Comparison of ENCODE assay signal across 14 cellular contexts in the genomic region with DNA sequence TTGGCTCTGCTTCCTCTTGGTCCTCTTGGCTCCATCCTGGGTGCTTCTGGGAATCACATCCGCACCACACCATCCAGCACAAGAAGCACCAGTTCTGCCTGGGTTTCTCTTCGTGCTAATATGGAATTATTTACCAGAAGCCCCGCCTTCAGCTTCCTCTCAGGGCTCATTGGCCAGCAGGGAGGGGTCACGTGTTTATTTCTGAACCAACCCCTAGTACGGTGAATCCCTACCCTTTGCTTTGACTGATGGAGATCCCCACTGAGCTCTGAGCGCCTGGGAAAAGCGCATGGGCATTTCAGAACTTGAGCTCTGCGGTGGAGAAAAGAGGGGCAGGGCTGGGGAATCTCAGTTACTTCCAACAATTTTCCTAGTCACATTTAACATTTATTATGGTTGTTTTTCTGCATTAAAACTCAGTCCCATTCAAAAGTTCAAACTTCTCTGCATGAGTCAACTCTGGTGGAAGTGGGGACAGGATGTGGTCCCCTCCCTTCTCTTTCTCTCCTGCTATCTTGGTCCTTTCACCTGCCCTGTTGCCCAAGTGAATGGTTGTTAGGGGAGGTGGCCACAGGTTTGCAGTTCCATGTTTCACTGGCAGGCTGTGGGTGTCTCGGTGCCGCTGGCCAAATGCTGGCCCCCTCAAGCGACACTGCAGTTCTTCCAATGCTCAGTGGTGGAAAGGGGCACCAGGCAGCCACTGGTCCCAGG.
DNase-seq lines count a peak whose midpoint lies in the region; ATAC-seq, FAIRE-seq and TF ChIP-seq lines count a peak whose summit lies in the region.
"Had no signal": no experiment of that assay in that cellular context is flagged by ENCODE, and none has a peak within 500 bp of the region (broad histone marks: within the 10 kb centered on the region; RNA-seq: fewer than 3 reads in every experiment).

No MANE protein-coding gene starts in this region.

- in situ Hi-C loops in GM12878 (cut with MboI): no loop called here

- TF ChIP-seq RAD21 in GM12878 (IDR thresholded peaks at IDR 0.05; ENCODE audit: insufficient read depth, low read depth, low read length): no peak

- BruUV-seq in GM12878 (replicated peaks; lab: Mats Ljungman, UMichigan): no TSS peak

- no peaks in the 10 kb centered on the region for H4K20me1 ChIP-seq in BLaER1 treated with 17β-estradiol and CSF1 and Interleukin-3, amounts not matched to agents 10 nM and 100 nM
- no peaks in the 10 kb centered on the region for H4K20me1 ChIP-seq in GM12878 (ENCODE audit: control insufficient read depth, insufficient read depth)
- H4K20me1 ChIP-seq: BLaER1 had no signal

- intact Hi-C loops in GM12878 (cut with micrococcal nuclease; ENCODE audit: unreplicated experiment) (loop anchor here (2.0 kb wide), 1 partner anchor 73 kb away; no protein-coding TSS in a partner anchor), psoas muscle (cut with DNase I) (no loop called here), ascending aorta (cut with DNase I) (no loop called here)

- H3K4me3 ChIP-seq in BLaER1 treated with 17β-estradiol and CSF1 and Interleukin-3, amounts not matched to agents 10 nM and 100 nM: no peak overlapping the region
- no peak overlapping the region for H3K4me3 ChIP-seq in GM12878
- no peak overlapping the region for H3K4me3 ChIP-seq in psoas muscle
- H3K4me3 ChIP-seq in ascending aorta: no peak overlapping the region
- H3K4me3 ChIP-seq: BLaER1, gastroesophageal sphincter, SJSA1 had no signal

- H3K36me3 ChIP-seq in BLaER1 treated with 17β-estradiol and CSF1 and Interleukin-3, amounts not matched to agents 10 nM and 100 nM: no peaks in the 10 kb centered on the region
- H3K36me3 ChIP-seq in GM12878 (ENCODE audit: control insufficient read depth in 2 of 2, insufficient read depth in 2 of 2, low read length in 1 of 2) (no peaks in the 10 kb centered on the region), psoas muscle (ENCODE audit: insufficient read depth in 1 of 2, low read depth in 1 of 2) (no peaks in the 10 kb centered on the region), ascending aorta (no peaks in the 10 kb centered on the region)
- H3K36me3 ChIP-seq: BLaER1, SJSA1 had no signal

- POLR2A ChIA-PET in GM12878 (lab: Charles Lee): no interaction called here

- no peaks in the 10 kb centered on the region for H3K9me3 ChIP-seq in BLaER1 treated with 17β-estradiol and CSF1 and Interleukin-3, amounts not matched to agents 10 nM and 100 nM (replicated peaks in 1 of 11)
- H3K9me3 ChIP-seq in GM12878 (replicated peaks; ENCODE audit: control insufficient read depth, insufficient read depth, low read length) (no peaks in the 10 kb centered on the region; the same call in 2 of the 3 replicates), psoas muscle (no peaks in the 10 kb centered on the region), ascending aorta (no peaks in the 10 kb centered on the region)
- H3K9me3 ChIP-seq: BLaER1, gastroesophageal sphincter, SJSA1 had no signal

- H3K4me1 ChIP-seq in BLaER1 treated with 17β-estradiol and CSF1 and Interleukin-3, amounts not matched to agents 10 nM and 100 nM: peaks cover 0 to 10% (median 3%) of the 10 kb centered on the region in 10 experiments; a peak in 7 of 20 replicates
- H3K4me1 ChIP-seq in GM12878 (ENCODE audit: control insufficient read depth, insufficient read depth, low read length) (peaks cover 40% of the 10 kb centered on the region), psoas muscle (no peaks in the 10 kb centered on the region), ascending aorta (no peaks in the 10 kb centered on the region)
- H3K4me1 ChIP-seq: BLaER1, SJSA1 had no signal

- no peak overlapping the region for H3K27ac ChIP-seq in BLaER1 treated with 17β-estradiol and CSF1 and Interleukin-3, amounts not matched to agents 10 nM and 100 nM
- H3K27ac ChIP-seq in GM12878 (ENCODE audit: control insufficient read depth, insufficient read depth) (no peak overlapping the region), psoas muscle (no peak overlapping the region), ascending aorta (no peak overlapping the region)
- H3K27ac ChIP-seq: BLaER1, SJSA1 had no signal

- H3K4me2 ChIP-seq in BLaER1 treated with 17β-estradiol and CSF1 and Interleukin-3, amounts not matched to agents 10 nM and 100 nM: peak overlapping the region in 6 of 11 experiments; percentile 3 to 45 (median 26); a peak in 7 of 22 replicates
- H3K4me2 ChIP-seq in GM12878 (ENCODE audit: control insufficient read depth, insufficient read depth): peak overlapping the region; percentile 69
- H3K4me2 ChIP-seq: BLaER1 had no signal

- CTCF ChIA-PET in GM12878 (lab: Yijun Ruan, JAX): interaction anchor here (0.5 to 2.3 kb wide), 3 partner anchors 8 to 194 kb away, joined by 3 to 14 read pairs (median 7); no protein-coding TSS in a partner anchor

- DNase-seq in GM18507 (ENCODE audit: extremely low spot score, insufficient read length, low read depth): no peak
- no peak for DNase-seq in GM12878 (ENCODE audit: low read depth, low spot score)
- no peak for DNase-seq in amygdala (lab: John Stamatoyannopoulos, UW)
- no peak for DNase-seq in GM10266 (ENCODE audit: extremely low spot score)
- no peak for DNase-seq in psoas muscle
- DNase-seq in ascending aorta (ENCODE audit: low spot score in 2 of 2): no peak
- DNase-seq: NCI-H1417, NCI-H69 had no signal

- ATAC-seq in HG03442 (IDR thresholded peaks at IDR 0.05; ENCODE audit: unreplicated experiment): peak; percentile 45
- ATAC-seq in GM12878: peak; percentile 69
- ATAC-seq in psoas muscle: no peak
- ATAC-seq: gastroesophageal sphincter had no signal

- 37% methylated on average over 11 of the region's 11 CpGs for WGBS in GM12878 (ENCODE audit: insufficient coverage, insufficient replicate concordance, low lambda C conversion rate, missing lambda C conversion rate)
- WGBS in psoas muscle, 3 donors: 88 to 90% (median 89%) methylated on average over 11 of the region's 11 CpGs

- no peaks in the 10 kb centered on the region for H3K27me3 ChIP-seq in BLaER1 treated with 17β-estradiol and CSF1 and Interleukin-3, amounts not matched to agents 10 nM and 100 nM
- H3K27me3 ChIP-seq in GM12878 (replicated peaks in 1 of 2; ENCODE audit: control insufficient read depth in 2 of 2, insufficient read depth in 2 of 2, low read length in 1 of 2) (no peaks in the 10 kb centered on the region), psoas muscle (ENCODE audit: insufficient read depth in 3 of 3, low read length in 2 of 3) (no peaks in the 10 kb centered on the region), ascending aorta (no peaks in the 10 kb centered on the region)
- H3K27me3 ChIP-seq: BLaER1, gastroesophageal sphincter, SJSA1 had no signal

- RAD21 ChIA-PET in GM12878 (lab: Charles Lee; ENCODE audit: unreplicated experiment): interaction anchor here (1.0 kb wide), 1 partner anchor 69 kb away, joined by 3 read pairs; no protein-coding TSS in a partner anchor

- FAIRE-seq in GM18507 (lab: Jason Lieb, UNC) (peak; percentile 44), GM12878 (lab: Jason Lieb, UNC) (no peak)
- FAIRE-seq: G401.6 had no signal

- TF ChIP-seq CTCF in GM12878 (IDR thresholded peaks at IDR 0.05 in 2 of 3, conservative IDR thresholded peaks at IDR 0.05 in 1 of 3; ENCODE audit: control insufficient read depth in 2 of 3, extremely low read depth in 1 of 3, insufficient read depth in 1 of 3, low read depth in 3 of 3, low read length in 3 of 3) (no peak), GM10266 (IDR thresholded peaks at IDR 0.05; ENCODE audit: control insufficient read depth, insufficient read depth, low read depth, missing control alignments) (no peak), psoas muscle (IDR thresholded peaks at IDR 0.05) (no peak), ascending aorta (IDR thresholded peaks at IDR 0.05) (no peak)

- no peak overlapping the region for H3K9ac ChIP-seq in BLaER1 treated with 17β-estradiol and CSF1 and Interleukin-3, amounts not matched to agents 10 nM and 100 nM
- no peak overlapping the region for H3K9ac ChIP-seq in GM12878 (ENCODE audit: control insufficient read depth, insufficient read depth, low read length)
- H3K9ac ChIP-seq: BLaER1 had no signal

- TF ChIP-seq EP300 in GM12878 (IDR thresholded peaks at IDR 0.05; ENCODE audit: borderline replicate concordance in 1 of 2, control insufficient read depth in 1 of 2, low read depth in 2 of 2, low read length in 2 of 2): no peak; a peak in 1 of 4 replicates

- SMC1A ChIA-PET in GM12878 (lab: Charles Lee; ENCODE audit: uncharacterized antibody, unreplicated experiment): interaction anchor here (1.0 to 4.5 kb wide), 5 partner anchors 11 to 311 kb away, joined by 3 to 22 read pairs (median 4); no protein-coding TSS in a partner anchor

- no peak for TF ChIP-seq POLR2A in GM12878 (IDR thresholded peaks at IDR 0.05; ENCODE audit: low read depth, low read length)

- H3K79me2 ChIP-seq in GM12878 (ENCODE audit: control insufficient read depth, insufficient read depth, low read length): no peaks in the 10 kb centered on the region

- no peak overlapping the region for H2AFZ ChIP-seq in GM12878 (ENCODE audit: control insufficient read depth, low read depth, low read length)

TF ChIP-seq in GM12878, 131 proteins besides CTCF, POLR2A, EP300 and RAD21 (continues in another document):
- TF ChIP-seq RAD51 (IDR thresholded peaks at IDR 0.05): peak; percentile 68; the same call in 1 of the 2 replicates
- TF ChIP-seq, protein P1, sequence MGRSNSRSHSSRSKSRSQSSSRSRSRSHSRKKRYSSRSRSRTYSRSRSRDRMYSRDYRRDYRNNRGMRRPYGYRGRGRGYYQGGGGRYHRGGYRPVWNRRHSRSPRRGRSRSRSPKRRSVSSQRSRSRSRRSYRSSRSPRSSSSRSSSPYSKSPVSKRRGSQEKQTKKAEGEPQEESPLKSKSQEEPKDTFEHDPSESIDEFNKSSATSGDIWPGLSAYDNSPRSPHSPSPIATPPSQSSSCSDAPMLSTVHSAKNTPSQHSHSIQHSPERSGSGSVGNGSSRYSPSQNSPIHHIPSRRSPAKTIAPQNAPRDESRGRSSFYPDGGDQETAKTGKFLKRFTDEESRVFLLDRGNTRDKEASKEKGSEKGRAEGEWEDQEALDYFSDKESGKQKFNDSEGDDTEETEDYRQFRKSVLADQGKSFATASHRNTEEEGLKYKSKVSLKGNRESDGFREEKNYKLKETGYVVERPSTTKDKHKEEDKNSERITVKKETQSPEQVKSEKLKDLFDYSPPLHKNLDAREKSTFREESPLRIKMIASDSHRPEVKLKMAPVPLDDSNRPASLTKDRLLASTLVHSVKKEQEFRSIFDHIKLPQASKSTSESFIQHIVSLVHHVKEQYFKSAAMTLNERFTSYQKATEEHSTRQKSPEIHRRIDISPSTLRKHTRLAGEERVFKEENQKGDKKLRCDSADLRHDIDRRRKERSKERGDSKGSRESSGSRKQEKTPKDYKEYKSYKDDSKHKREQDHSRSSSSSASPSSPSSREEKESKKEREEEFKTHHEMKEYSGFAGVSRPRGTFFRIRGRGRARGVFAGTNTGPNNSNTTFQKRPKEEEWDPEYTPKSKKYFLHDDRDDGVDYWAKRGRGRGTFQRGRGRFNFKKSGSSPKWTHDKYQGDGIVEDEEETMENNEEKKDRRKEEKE (IDR thresholded peaks at IDR 0.05): no peak
- TF ChIP-seq SREBF1 (IDR thresholded peaks at IDR 0.05; ENCODE audit: low read length): no peak
- TF ChIP-seq CREB1 (IDR thresholded peaks at IDR 0.05; ENCODE audit: low read depth): 0 out of 2 replicates have a peak, but pooled peaks have one; percentile 12
- TF ChIP-seq TAF1 (IDR thresholded peaks at IDR 0.05; ENCODE audit: borderline replicate concordance, low read depth, low read length): no peak

Comparison
In these comparisons a context has a peak if more than half of its experiments do, and no peak if none do; other contexts are left out.
1. ATAC-seq: peak in HG03442 (single experiment) and GM12878 (single experiment); none in psoas muscle (0 of 4).